In the genomic region with DNA sequence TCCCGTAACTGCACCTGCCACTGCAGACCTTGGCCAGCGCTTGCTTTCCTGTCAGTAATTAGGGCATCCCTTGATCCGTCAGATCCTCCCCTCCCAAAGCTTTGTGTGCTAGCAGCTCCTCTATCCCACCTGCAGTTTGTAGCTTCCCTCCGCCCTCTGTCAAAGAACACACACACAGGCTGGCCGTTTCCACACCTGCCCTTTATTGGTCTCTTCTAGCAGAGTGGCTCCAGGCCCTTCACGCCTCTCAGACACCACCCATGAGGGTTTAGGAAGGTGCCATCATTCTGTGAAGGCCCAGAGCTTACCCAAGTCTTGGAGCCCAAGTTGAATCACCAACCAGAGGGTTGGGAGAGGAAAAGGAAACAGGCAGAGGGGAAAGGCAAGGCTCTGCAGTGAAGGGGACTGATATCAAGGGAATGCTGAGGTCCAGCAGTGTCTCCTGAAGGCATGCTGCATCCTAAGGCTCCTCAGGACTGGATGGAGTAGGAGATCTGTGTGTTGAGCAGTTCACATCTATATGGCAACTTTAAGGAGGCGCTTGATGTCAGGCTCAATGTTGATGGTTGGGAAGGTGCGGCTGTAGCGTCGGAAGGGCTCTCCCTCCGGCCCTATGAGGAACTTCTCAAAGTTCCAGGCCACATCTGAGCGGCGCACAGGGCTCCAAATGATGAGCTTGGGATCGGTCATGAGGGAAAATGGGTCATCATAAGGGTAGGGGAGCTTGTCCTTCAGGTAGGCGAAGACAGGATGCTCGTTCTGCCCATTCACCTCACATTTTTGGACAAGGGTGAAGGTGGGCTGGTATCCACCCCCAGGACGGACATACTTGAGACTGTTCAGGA, we compare ENCODE assay signal across 12 cellular contexts. TPM values are rescaled to one million over a fixed set of nuclear protein-coding genes. Genes with fewer than 3 reads are reported as not detected.
DNase-seq lines count a peak whose midpoint lies in the region; ATAC-seq and TF ChIP-seq lines count a peak whose summit lies in the region.
"Had no signal": no experiment of that assay in that cellular context is flagged by ENCODE, and none has a peak within 500 bp of the region (broad histone marks: within the 10 kb centered on the region; RNA-seq: fewer than 3 reads in every experiment).

No MANE protein-coding gene starts in this region.

- TF ChIP-seq CTCF in nephron (IDR thresholded peaks at IDR 0.05; ENCODE audit: unreplicated experiment in 3 of 3), result no peak
- TF ChIP-seq CTCF in foreskin keratinocyte (conservative IDR thresholded peaks at IDR 0.05), result no peak

- H3K9me3 Mint-ChIP-seq in activated CD4-positive, alpha-beta T cell treated with anti-CD3 and anti-CD28 coated beads, Interleukin-2, amount 10 ng/mL, durations not matched to agents 7 days and 5 days, result no peaks in the 10 kb centered on the region
- H3K9me3 Mint-ChIP-seq in nephron, result no peaks in the 10 kb centered on the region
- H3K9me3 Mint-ChIP-seq: brain had no signal

- ATAC-seq in foreskin keratinocyte, result no peak

- CTCF ChIA-PET in activated CD4-positive, alpha-beta T cell treated with anti-CD3 and anti-CD28 coated beads, Interleukin-2, amount 10 ng/mL, durations not matched to agents 7 days and 5 days (lab: Charles Lee), result interaction anchor here (0.6 to 0.8 kb wide), 2 partner anchors 22 to 55 kb away, joined by 3 read pairs; no protein-coding TSS in a partner anchor

- H3K4me1 Mint-ChIP-seq in activated CD4-positive, alpha-beta T cell treated with anti-CD3 and anti-CD28 coated beads, Interleukin-2, amount 10 ng/mL, durations not matched to agents 7 days and 5 days, result peaks cover 54% of the 10 kb centered on the region
- peaks cover 49% of the 10 kb centered on the region for H3K4me1 Mint-ChIP-seq in nephron

- peaks cover 50% of the 10 kb centered on the region for H3K36me3 Mint-ChIP-seq in activated CD4-positive, alpha-beta T cell treated with anti-CD3 and anti-CD28 coated beads, Interleukin-2, amount 10 ng/mL, durations not matched to agents 7 days and 5 days (ENCODE audit: low read depth)
- H3K36me3 Mint-ChIP-seq in nephron (ENCODE audit: low read depth), result peaks cover 36% of the 10 kb centered on the region

- peak overlapping the region; percentile 28 for H3K27ac Mint-ChIP-seq in activated CD4-positive, alpha-beta T cell treated with anti-CD3 and anti-CD28 coated beads, Interleukin-2, amount 10 ng/mL, durations not matched to agents 7 days and 5 days
- peak overlapping the region; percentile 54 to 58 (median 58) for H3K27ac Mint-ChIP-seq in nephron

- no peaks in the 10 kb centered on the region for H3K27me3 ChIP-seq in foreskin keratinocyte

- no peak overlapping the region for H3K4me3 Mint-ChIP-seq in activated CD4-positive, alpha-beta T cell treated with anti-CD3 and anti-CD28 coated beads, Interleukin-2, amount 10 ng/mL, durations not matched to agents 7 days and 5 days
- H3K4me3 Mint-ChIP-seq in nephron, result no peak overlapping the region
- H3K4me3 Mint-ChIP-seq: brain had no signal

- H3K4me1 ChIP-seq in foreskin keratinocyte, result peaks cover 4% of the 10 kb centered on the region

- no peak for DNase-seq in activated CD4-positive, alpha-beta T cell treated with anti-CD3 and anti-CD28 coated beads, Interleukin-2, amount 10 ng/mL, durations not matched to agents 7 days and 5 days
- no peak for DNase-seq in activated CD4-positive, alpha-beta T cell treated with anti-CD3 and anti-CD28 coated beads, Interleukin-2, amount 50 U/mL, for 48 hours
- DNase-seq in SHP77 (lab: John Stamatoyannopoulos, UW) (peak; percentile 66 to 78), foreskin keratinocyte (no peak)
- DNase-seq in stimulated activated CD4-positive, alpha-beta T cell treated with anti-CD3 and anti-CD28 coated beads, Interleukin-15, amount 100 ng/mL, for 24 hours, result no peak
- DNase-seq: activated CD4-positive, alpha-beta T cell treated with anti-CD3 and anti-CD28 coated beads, Interleukin-2, amount 50 U/mL, for 4 hours; HCEC 1CT had no signal

- no peaks in the 10 kb centered on the region for H3K27me3 Mint-ChIP-seq in activated CD4-positive, alpha-beta T cell treated with anti-CD3 and anti-CD28 coated beads, Interleukin-2, amount 10 ng/mL, durations not matched to agents 7 days and 5 days
- no peaks in the 10 kb centered on the region for H3K27me3 Mint-ChIP-seq in nephron (ENCODE audit: low read depth)
- H3K27me3 Mint-ChIP-seq: brain had no signal

- POLR2A ChIA-PET in activated CD4-positive, alpha-beta T cell treated with anti-CD3 and anti-CD28 coated beads, Interleukin-2, amount 10 ng/mL, durations not matched to agents 7 days and 5 days (lab: Charles Lee), result interaction anchor here (0.6 kb wide), 1 partner anchor 24 kb away, joined by 5 read pairs; no protein-coding TSS in a partner anchor

- H3K27ac ChIP-seq in foreskin keratinocyte, result no peak overlapping the region

RNA-seq across cellular contexts. Expression of a gene that starts 3.4 kb away (rescaled TPM):
- total RNA-seq in activated CD4-positive, alpha-beta T cell treated with anti-CD3 and anti-CD28 coated beads, Interleukin-2, amount 10 ng/mL, durations not matched to agents 7 days and 5 days, result not detected
- 2.5 and 5.4 TPM in 2 replicates for total RNA-seq in foreskin keratinocyte
- 4.9 and 10.0 TPM in 2 replicates for polyA plus RNA-seq in foreskin keratinocyte
- total RNA-seq: fibroblast of lung, pulmonary artery endothelial cell had no signal
- polyA plus RNA-seq: fibroblast of lung had no signal

RNA-seq across cellular contexts. Expression of a gene that starts 24.9 kb away (rescaled TPM):
- total RNA-seq in activated CD4-positive, alpha-beta T cell treated with anti-CD3 and anti-CD28 coated beads, Interleukin-2, amount 10 ng/mL, durations not matched to agents 7 days and 5 days, result 10 to 100 TPM; 65.2 to 82.9 TPM
- total RNA-seq in foreskin keratinocyte, result 43.6 and 55.5 TPM in 2 replicates
- polyA plus RNA-seq in foreskin keratinocyte, result 35.9 and 69.3 TPM in 2 replicates

RNA-seq across cellular contexts. Expression of a gene that starts 32.9 kb away (rescaled TPM):
- total RNA-seq in activated CD4-positive, alpha-beta T cell treated with anti-CD3 and anti-CD28 coated beads, Interleukin-2, amount 10 ng/mL, durations not matched to agents 7 days and 5 days, result 1 to 10 TPM; 4.9 to 5.7 TPM
- total RNA-seq in foreskin keratinocyte, result 4.3 and 6.4 TPM in 2 replicates
- 3.9 and 5.0 TPM in 2 replicates for polyA plus RNA-seq in foreskin keratinocyte

RNA-seq across cellular contexts. Expression of a gene that starts 47.5 kb away (rescaled TPM):
- total RNA-seq in activated CD4-positive, alpha-beta T cell treated with anti-CD3 and anti-CD28 coated beads, Interleukin-2, amount 10 ng/mL, durations not matched to agents 7 days and 5 days, result 10 to 100 TPM; 16.7 to 21.4 TPM
- 12.4 and 12.9 TPM in 2 replicates for total RNA-seq in foreskin keratinocyte
- 9.9 and 11.4 TPM in 2 replicates for polyA plus RNA-seq in foreskin keratinocyte

RNA-seq across cellular contexts. Expression of a gene that starts 59.5 kb away (rescaled TPM):
- total RNA-seq in activated CD4-positive, alpha-beta T cell treated with anti-CD3 and anti-CD28 coated beads, Interleukin-2, amount 10 ng/mL, durations not matched to agents 7 days and 5 days, result not detected
- total RNA-seq in foreskin keratinocyte, result 0.28 and 0.58 TPM in 2 replicates
- polyA plus RNA-seq in foreskin keratinocyte, result 0.09 and 0.16 TPM in 2 replicates
- total RNA-seq: fibroblast of lung had no signal
- polyA plus RNA-seq: fibroblast of lung, keratinocyte had no signal

Comparison
In these comparisons a context has a peak if more than half of its experiments do, and no peak if none do; other contexts are left out.
1. DNase-seq: peak in SHP77 (2 of 2); none in activated CD4-positive, alpha-beta T cell treated with anti-CD3 and anti-CD28 coated beads, Interleukin-2, amount 10 ng/mL, durations not matched to agents 7 days and 5 days (single experiment), activated CD4-positive, alpha-beta T cell treated with anti-CD3 and anti-CD28 coated beads, Interleukin-2, amount 50 U/mL, for 48 hours (0 of 2), foreskin keratinocyte (0 of 2) and stimulated activated CD4-positive, alpha-beta T cell treated with anti-CD3 and anti-CD28 coated beads, Interleukin-15, amount 100 ng/mL, for 24 hours (single experiment).